Comparison of ENCODE assay signal across 8 cellular contexts in genomic region chr1:228736844-228737415, GRCh38. TPM values are rescaled to one million over a fixed set of nuclear protein-coding genes. Genes with fewer than 3 reads are reported as not detected.
DNase-seq lines count a peak whose midpoint lies in the region; ATAC-seq and TF ChIP-seq lines count a peak whose summit lies in the region.
"Had no signal": no experiment of that assay in that cellular context is flagged by ENCODE, and none has a peak within 500 bp of the region (broad histone marks: within the 10 kb centered on the region; RNA-seq: fewer than 3 reads in every experiment).

No MANE protein-coding gene starts in this region.

- H3K36me3 ChIP-seq in lower lobe of right lung (no peaks in the 10 kb centered on the region), subcutaneous abdominal adipose tissue (ENCODE audit: control insufficient read depth in 5 of 5, insufficient read depth in 5 of 5, low read length in 5 of 5) (peaks cover 0 to 15% (median 0%) of the 10 kb centered on the region in 5 donors)

- peak overlapping the region; percentile 82 for H3K4me3 ChIP-seq in lower lobe of right lung
- peak overlapping the region; percentile 71 to 86 (median 75) for H3K4me3 ChIP-seq in subcutaneous abdominal adipose tissue (ENCODE audit: low read depth in 1 of 5, low read length in 5 of 5)

- H3K9ac ChIP-seq in subcutaneous abdominal adipose tissue (ENCODE audit: low read length in 5 of 5) = peak overlapping the region; percentile 71 to 86 (median 83)

- no peak for TF ChIP-seq CTCF in lower lobe of right lung (IDR thresholded peaks at IDR 0.05)

- intact Hi-C loops in lower lobe of right lung (cut with DNase I) = no loop called here

- peak; percentile 9 for DNase-seq in HT-29 (ENCODE audit: low spot score)
- no peak for DNase-seq in lower lobe of right lung
- DNase-seq in T1000 (lab: John Stamatoyannopoulos, UW) = no peak
- DNase-seq in DMS153 (lab: John Stamatoyannopoulos, UW) = no peak
- no peak for DNase-seq in inferior parietal cortex (ENCODE audit: extremely low spot score)
- DNase-seq: activated CD8-positive, alpha-beta memory T cell treated with anti-CD3 and anti-CD28 coated beads for 24 hours had no signal

- no peak for ATAC-seq in lower lobe of right lung

- peaks cover 51% of the 10 kb centered on the region for H3K4me1 ChIP-seq in lower lobe of right lung
- peaks cover 2 to 52% (median 36%) of the 10 kb centered on the region in 5 donors for H3K4me1 ChIP-seq in subcutaneous abdominal adipose tissue (ENCODE audit: control insufficient read depth in 5 of 5, insufficient read depth in 5 of 5, low read length in 5 of 5)

- H3K27ac ChIP-seq in angular gyrus (ENCODE audit: low read depth, low read length) (peak overlapping the region; percentile 87), lower lobe of right lung (peak overlapping the region; percentile 90), subcutaneous abdominal adipose tissue (ENCODE audit: low read depth, low read length) (peak overlapping the region; percentile 61)

- H3K27me3 ChIP-seq in lower lobe of right lung (ENCODE audit: low read depth) (no peaks in the 10 kb centered on the region), subcutaneous abdominal adipose tissue (ENCODE audit: control insufficient read depth in 5 of 5, insufficient read depth in 4 of 5, low read length in 5 of 5) (no peaks in the 10 kb centered on the region)

- H3K9me3 ChIP-seq in lower lobe of right lung (no peaks in the 10 kb centered on the region), subcutaneous abdominal adipose tissue (ENCODE audit: control insufficient read depth in 5 of 5, low read length in 5 of 5) (no peaks in the 10 kb centered on the region)

RNA-seq across cellular contexts. Expression of gene RHOU, which starts 1.7 kb away (rescaled TPM):
- total RNA-seq in HT-29 (2014; rRNA removed; shearing (Covaris generic)) = 17.0 and 18.4 TPM in 2 replicates
- total RNA-seq in lower lobe of right lung = 22.9 TPM
